1 cellular context compared by ENCODE assay signal in the genomic region with DNA sequence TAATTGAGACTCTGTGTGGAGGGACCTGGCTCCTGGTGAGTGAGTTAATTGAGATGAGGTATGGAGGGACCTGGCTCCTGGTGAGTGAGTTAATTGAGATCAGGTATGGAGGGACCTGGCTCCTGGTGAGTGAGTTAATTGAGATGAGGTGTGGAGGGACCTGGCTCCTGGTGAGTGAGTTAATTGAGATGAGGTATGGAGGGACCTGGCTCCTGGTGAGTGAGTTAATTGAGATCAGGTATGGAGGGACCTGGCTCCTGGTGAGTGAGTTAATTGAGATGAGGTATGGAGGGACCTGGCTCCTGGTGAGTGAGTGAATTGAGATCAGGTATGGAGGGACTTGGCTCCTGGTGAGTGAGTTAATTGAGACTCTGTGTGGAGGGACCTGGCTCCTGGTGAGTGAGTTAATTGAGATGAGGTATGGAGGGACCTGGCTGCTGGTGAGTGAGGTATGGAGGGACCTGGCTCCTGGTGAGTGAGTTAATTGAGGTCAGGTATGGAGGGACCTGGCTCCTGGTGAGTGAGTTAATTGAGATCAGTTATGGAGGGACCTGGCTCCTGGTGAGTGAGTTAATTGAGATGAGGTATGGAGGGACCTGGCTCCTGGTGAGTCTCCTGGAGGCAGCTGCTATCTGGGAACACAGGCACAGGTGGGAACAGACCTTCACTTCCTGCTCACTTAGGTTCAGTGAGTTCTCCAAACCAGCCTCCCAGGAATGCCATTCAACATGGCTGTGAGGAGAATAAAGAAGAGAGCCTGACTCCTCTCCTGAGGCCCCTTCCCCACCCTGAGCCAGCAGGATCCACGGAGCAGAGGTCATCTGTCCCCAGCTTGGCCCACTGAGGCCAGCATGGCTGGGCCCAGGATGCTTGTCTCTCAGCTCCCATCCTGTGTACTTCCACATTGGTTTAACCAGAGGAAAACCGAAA. TPM values are rescaled to one million over a fixed set of nuclear protein-coding genes. Genes with fewer than 3 reads are reported as not detected.
"Had no signal": no experiment of that assay in that cellular context is flagged by ENCODE, and none has a peak within 500 bp of the region (broad histone marks: within the 10 kb centered on the region; RNA-seq: fewer than 3 reads in every experiment).

No MANE protein-coding gene starts in this region.

RNA-seq across cellular contexts. Expression of a gene that starts 9.6 kb away (rescaled TPM):
- total RNA-seq: astrocyte had no signal
